Comparison of ENCODE assay signal across 26 cellular contexts in the genomic region with DNA sequence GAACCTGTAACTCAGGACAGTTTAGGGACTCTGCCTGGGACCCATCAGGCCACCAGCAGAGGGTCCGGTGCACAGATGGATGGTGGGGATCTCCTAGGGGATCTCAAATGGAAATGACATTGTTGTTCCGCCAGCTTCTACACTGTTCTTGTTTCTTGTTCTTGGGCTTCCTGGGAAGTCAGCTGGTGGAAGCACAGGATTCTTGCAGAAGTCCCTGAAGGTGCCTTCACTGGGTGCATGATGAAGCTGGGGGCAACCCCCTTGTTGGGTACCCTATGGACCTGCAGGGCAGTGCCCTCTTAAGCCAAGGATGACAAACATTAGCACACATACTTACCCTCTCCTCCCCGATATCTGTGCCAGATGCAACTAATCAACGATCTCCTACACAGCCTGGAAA. TPM values are rescaled to one million over a fixed set of nuclear protein-coding genes. Genes with fewer than 3 reads are reported as not detected.
"Had no signal": no experiment of that assay in that cellular context is flagged by ENCODE, and none has a peak within 500 bp of the region (broad histone marks: within the 10 kb centered on the region; RNA-seq: fewer than 3 reads in every experiment).

No MANE protein-coding gene starts in this region.

- DNase-seq: cortex of kidney; effector memory CD8-positive, alpha-beta T cell; gastrocnemius medialis; left ventricle myocardium superior; lower lobe of right lung; naive B cell; stimulated activated CD4-positive, alpha-beta T cell treated with anti-CD3 and anti-CD28 coated beads, Interleukin-12 subunit alpha, Interleukin-12 subunit beta, amount 100 ng/mL, for 4 hours; stimulated activated CD4-positive, alpha-beta T cell treated with anti-CD3 and anti-CD28 coated beads, Interleukin-1b, Interleukin-23, amount 100 ng/mL, for 48 hours; stimulated activated CD4-positive, alpha-beta T cell treated with anti-CD3 and anti-CD28 coated beads, Interleukin-4, amount 100 ng/mL, for 1 hour; stimulated activated CD8-positive, alpha-beta memory T cell treated with anti-CD3 and anti-CD28 coated beads, Interleukin-4, amount 100 ng/mL, for 48 hours; stimulated activated naive CD4-positive, alpha-beta T cell; stimulated activated naive CD8-positive, alpha-beta T cell treated with anti-CD3 and anti-CD28 coated beads, Interleukin-15, amount 100 ng/mL, for 72 hours; trophoblast cell had no signal

- H3K27ac ChIP-seq: gastrocnemius medialis, neutrophil, parathyroid adenoma, right atrium auricular region, suprapubic skin had no signal

- H3K36me3 Mint-ChIP-seq: memory B cell; naive B cell; natural killer cell treated with Interleukin-12 subunit alpha and Interleukin-12 subunit beta and Interleukin-15 and Interleukin-18, amount 100 ng/mL, for 72 hours had no signal

- H3K27me3 ChIP-seq: gastrocnemius medialis, right atrium auricular region had no signal

- H3K27ac Mint-ChIP-seq: effector memory CD8-positive, alpha-beta T cell; memory B cell; natural killer cell treated with Interleukin-12 subunit alpha and Interleukin-12 subunit beta and Interleukin-15 and Interleukin-18, amount 100 ng/mL, for 72 hours; progenitor cell of endocrine pancreas; stimulated activated naive CD8-positive, alpha-beta T cell treated with anti-CD3 and anti-CD28 coated beads, Interleukin-15, amount 100 ng/mL, for 72 hours had no signal

- H3K4me3 Mint-ChIP-seq: effector memory CD8-positive, alpha-beta T cell; memory B cell; natural killer cell treated with Interleukin-12 subunit alpha and Interleukin-12 subunit beta and Interleukin-15 and Interleukin-18, amount 100 ng/mL, for 72 hours; neural crest cell had no signal

- H3K4me1 ChIP-seq: parathyroid adenoma had no signal

- H3K9me3 ChIP-seq: gastrocnemius medialis, lower lobe of right lung, neutrophil, right atrium auricular region, suprapubic skin had no signal

- H3K36me3 ChIP-seq: gastrocnemius medialis, lower lobe of right lung, neutrophil, right atrium auricular region, suprapubic skin had no signal

- H3K4me1 Mint-ChIP-seq: neural crest cell had no signal

- H3K9me3 Mint-ChIP-seq: effector memory CD8-positive, alpha-beta T cell; natural killer cell treated with Interleukin-12 subunit alpha and Interleukin-12 subunit beta and Interleukin-15 and Interleukin-18, amount 100 ng/mL, for 72 hours; neural crest cell had no signal

- H3K4me3 ChIP-seq: gastrocnemius medialis, lower lobe of right lung, right atrium auricular region, smooth muscle cell, suprapubic skin had no signal

RNA-seq across cellular contexts. Expression of gene SFTPD, which starts 18.6 kb away (rescaled TPM):
- total RNA-seq: dermis microvascular lymphatic vessel endothelial cell; glomerular endothelial cell; mononuclear cell; natural killer cell treated with Interleukin-12 subunit alpha and Interleukin-12 subunit beta and Interleukin-15 and Interleukin-18, amount 100 ng/mL, for 72 hours; neural crest cell; urinary bladder had no signal
